ENCODE assay signal across 8 cellular contexts in the genomic region with DNA sequence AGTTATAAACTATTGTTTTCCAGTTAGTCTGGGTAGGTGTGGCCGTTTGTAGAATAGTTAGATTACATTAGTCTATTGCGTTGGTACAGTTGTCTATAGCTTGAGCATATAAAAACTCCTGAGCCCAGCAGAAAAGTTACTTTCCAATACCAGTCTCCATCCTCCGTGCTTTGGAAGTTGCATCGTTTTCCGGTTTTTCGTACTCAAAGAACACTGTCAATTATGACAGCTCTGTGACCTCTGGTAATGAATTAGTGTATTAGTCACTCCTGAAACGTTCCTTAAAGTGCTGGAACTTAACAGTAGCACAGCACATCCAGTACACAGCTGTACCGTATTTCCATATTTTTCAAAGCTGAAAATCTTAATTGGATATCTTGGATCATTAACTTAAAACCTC.
DNase-seq lines count a peak whose midpoint lies in the region; ATAC-seq and TF ChIP-seq lines count a peak whose summit lies in the region.

No MANE protein-coding gene starts in this region.

- no peak for TF ChIP-seq CTCF in VCaP (conservative IDR thresholded peaks at IDR 0.05)

- DNase-seq in NOMO-1 treated with DMSO at 0.1 percent for 48 hours (lab: John Stamatoyannopoulos, UW; ENCODE audit: unreplicated experiment) (peak; percentile 25), NOMO-1 treated with dmso at 0.1 percent for 144 hours (lab: John Stamatoyannopoulos, UW; ENCODE audit: unreplicated experiment) (no peak), glomerular visceral epithelial cell (ENCODE audit: extremely low spot score) (peak; percentile 11), putamen (ENCODE audit: low spot score) (peak; percentile 16), C1 segment of cervical spinal cord (lab: John Stamatoyannopoulos, UW) (no peak)

- H3K27ac ChIP-seq in VCaP: peak overlapping the region; percentile 98

- no peak for ATAC-seq in HG02678 (IDR thresholded peaks at IDR 0.05; ENCODE audit: unreplicated experiment)
- no peak for ATAC-seq in HG03460 (IDR thresholded peaks at IDR 0.05; ENCODE audit: unreplicated experiment)

Comparison
In these comparisons a context has a peak if more than half of its experiments do, and no peak if none do; other contexts are left out.
1. DNase-seq: peak in NOMO-1 treated with DMSO at 0.1 percent for 48 hours (single experiment), glomerular visceral epithelial cell (single experiment) and putamen (single experiment); none in NOMO-1 treated with dmso at 0.1 percent for 144 hours (single experiment) and C1 segment of cervical spinal cord (0 of 14).